28 cellular contexts compared by ENCODE assay signal in genomic region chr9:133045132-133045531, GRCh38. TPM values are rescaled to one million over a fixed set of nuclear protein-coding genes. Genes with fewer than 3 reads are reported as not detected.
DNase-seq lines count a peak whose midpoint lies in the region; ATAC-seq, FAIRE-seq and TF ChIP-seq lines count a peak whose summit lies in the region.
"Had no signal": no experiment of that assay in that cellular context is flagged by ENCODE, and none has a peak within 500 bp of the region (broad histone marks: within the 10 kb centered on the region; RNA-seq: fewer than 3 reads in every experiment).

No MANE protein-coding gene starts in this region.

- H3K27ac ChIP-seq in heart left ventricle (no peak overlapping the region), astrocyte (ENCODE audit: low read depth, low read length) (no peak overlapping the region), osteoblast (ENCODE audit: low read depth, low read length) (no peak overlapping the region), SK-N-SH (ENCODE audit: low read depth in 2 of 2, low read length in 1 of 2) (no peak overlapping the region)
- H3K27ac ChIP-seq: BLaER1 had no signal

- no peak overlapping the region for H2AFZ ChIP-seq in astrocyte (ENCODE audit: low read depth, low read length)
- H2AFZ ChIP-seq in osteoblast (ENCODE audit: low read length), result no peak overlapping the region
- no peak overlapping the region for H2AFZ ChIP-seq in SK-N-SH (ENCODE audit: low read depth)

- H3K9me3 ChIP-seq in heart left ventricle, result no peaks in the 10 kb centered on the region
- no peaks in the 10 kb centered on the region for H3K9me3 ChIP-seq in astrocyte (ENCODE audit: insufficient read depth, low read depth, low read length)
- H3K9me3 ChIP-seq in osteoblast (ENCODE audit: low read depth, low read length), result no peaks in the 10 kb centered on the region
- H3K9me3 ChIP-seq in SK-N-SH, result no peaks in the 10 kb centered on the region
- H3K9me3 ChIP-seq: BE2C, BLaER1 had no signal

- H3K36me3 ChIP-seq in heart left ventricle (peaks cover 2 to 89% (median 82%) of the 10 kb centered on the region in 9 donors), astrocyte (ENCODE audit: insufficient read depth, low read length) (peaks cover 17% of the 10 kb centered on the region), osteoblast (ENCODE audit: insufficient read depth, low read length) (peaks cover 55% of the 10 kb centered on the region), SK-N-SH (replicated peaks in 1 of 2; ENCODE audit: control insufficient read depth in 1 of 2, insufficient read depth in 2 of 2, low read length in 1 of 2) (peaks cover 26 to 57% of the 10 kb centered on the region in 2 experiments)

- H3K27me3 ChIP-seq in heart left ventricle (no peaks in the 10 kb centered on the region), astrocyte (ENCODE audit: insufficient read depth, low read length) (no peaks in the 10 kb centered on the region), osteoblast (ENCODE audit: insufficient read depth, low read length) (no peaks in the 10 kb centered on the region), SK-N-SH (ENCODE audit: insufficient read depth) (no peaks in the 10 kb centered on the region)
- H3K27me3 ChIP-seq: BE2C, BLaER1 had no signal

- H3K4me1 Mint-ChIP-seq in astrocyte (ENCODE audit: low read depth, unreplicated experiment), result peaks cover 6% of the 10 kb centered on the region
- H3K4me1 Mint-ChIP-seq: CD14-positive monocyte had no signal

- H4K20me1 ChIP-seq in astrocyte (ENCODE audit: insufficient read depth, low read length), result peaks cover 66% of the 10 kb centered on the region
- peaks cover 22% of the 10 kb centered on the region for H4K20me1 ChIP-seq in osteoblast (ENCODE audit: insufficient read depth, low read length)
- peaks cover 16% of the 10 kb centered on the region for H4K20me1 ChIP-seq in SK-N-SH (ENCODE audit: insufficient read depth)

- H3K79me2 ChIP-seq in astrocyte (ENCODE audit: insufficient read depth, low read length) (peaks cover 18% of the 10 kb centered on the region), osteoblast (ENCODE audit: insufficient read depth, low read length) (peaks cover 7% of the 10 kb centered on the region), SK-N-SH (ENCODE audit: insufficient read depth) (peaks cover 20% of the 10 kb centered on the region)

- TF ChIP-seq CTCF in heart left ventricle (IDR thresholded peaks at IDR 0.05) (no peak), astrocyte (IDR thresholded peaks at IDR 0.05; ENCODE audit: insufficient read depth, low read depth, low read length) (no peak), osteoblast (IDR thresholded peaks at IDR 0.05; ENCODE audit: extremely low read depth, low read depth, low read length) (no peak), SK-N-SH (IDR thresholded peaks at IDR 0.05) (no peak)

- H3K27me3 Mint-ChIP-seq in astrocyte (ENCODE audit: low read depth, unreplicated experiment), result no peaks in the 10 kb centered on the region
- H3K27me3 Mint-ChIP-seq: CD4-positive, alpha-beta memory T cell; CD4-positive, CD25-positive, alpha-beta regulatory T cell had no signal

- WGBS in heart left ventricle, 4 donors, result 91 to 93% (median 93%) methylated on average over 15 of the region's 15 CpGs
- 97% methylated on average over 15 of the region's 15 CpGs for WGBS in SK-N-SH (ENCODE audit: low lambda C conversion rate)

- H3K9ac ChIP-seq in astrocyte (ENCODE audit: low read length), result no peak overlapping the region
- H3K9ac ChIP-seq in SK-N-SH, result no peak overlapping the region
- H3K9ac ChIP-seq: BLaER1 had no signal

- ATAC-seq in left ventricle myocardium superior (no peak), heart left ventricle (no peak)
- ATAC-seq: GM12878 had no signal

- intact Hi-C loops in left ventricle myocardium superior (cut with micrococcal nuclease) (no loop called here), heart left ventricle (cut with DNase I) (loop anchor here in 4 of 10 donors (5.0 to 10.0 kb wide), 4 partner anchors 52 to 102 kb away; no protein-coding TSS in a partner anchor)

- H3K4me3 ChIP-seq in heart left ventricle (no peak overlapping the region), astrocyte (ENCODE audit: insufficient read depth, low read depth, low read length) (no peak overlapping the region), osteoblast (ENCODE audit: insufficient read depth, low read length) (no peak overlapping the region), SK-N-SH (ENCODE audit: low read depth in 2 of 2, low read length in 1 of 2) (no peak overlapping the region)
- H3K4me3 ChIP-seq: BLaER1, GM12878 had no signal

- CTCF ChIA-PET in SK-N-SH (lab: Yijun Ruan, JAX), result interaction anchor here (0.7 kb wide), 1 partner anchor 99 kb away, joined by 3 read pairs; no protein-coding TSS in a partner anchor

- H3K4me1 ChIP-seq in heart left ventricle (peaks cover 0 to 5% (median 0%) of the 10 kb centered on the region in 12 donors), astrocyte (ENCODE audit: insufficient read depth, low read length) (no peaks in the 10 kb centered on the region), osteoblast (ENCODE audit: insufficient read depth, low read length) (no peaks in the 10 kb centered on the region), SK-N-SH (ENCODE audit: control insufficient read depth in 1 of 2, insufficient read depth in 2 of 2, low read depth in 1 of 2, low read length in 1 of 2) (no peaks in the 10 kb centered on the region)
- H3K4me1 ChIP-seq: BE2C had no signal

- no peaks in the 10 kb centered on the region for H3F3A ChIP-seq in SK-N-SH (replicated peaks; ENCODE audit: insufficient read depth)

- H3K27ac Mint-ChIP-seq in astrocyte (ENCODE audit: unreplicated experiment), result peak overlapping the region; percentile 18

- no peak for FAIRE-seq in astrocyte (lab: Jason Lieb, UNC)
- FAIRE-seq: A204.1, GM12878, GM12892, GM18507 had no signal

- DNase-seq in left ventricle myocardium superior (peak; percentile 22), heart left ventricle (no peak), astrocyte (ENCODE audit: low read depth) (no peak), osteoblast (ENCODE audit: insufficient read length, low spot score, missing footprints) (peak; percentile 76), HuH-7.5 (ENCODE audit: low spot score) (no peak), SK-N-SH (no peak), NOMO-1 (lab: John Stamatoyannopoulos, UW; ENCODE audit: unreplicated experiment in 2 of 2) (no peak)
- DNase-seq: 8988T; ACHN; BE2C; C1 segment of cervical spinal cord; CD4-positive, alpha-beta memory T cell; CD4-positive, CD25-positive, alpha-beta regulatory T cell; COR-L47; DMS 273 treated with DMSO at 0.1 percent for 48 hours; DMS153; DMS53; DMS79; DND-41; EL; GDM1 had no signal

- no peaks in the 10 kb centered on the region for H3K9me3 Mint-ChIP-seq in astrocyte (ENCODE audit: unreplicated experiment)
- H3K9me3 Mint-ChIP-seq: CD14-positive monocyte; CD4-positive, alpha-beta memory T cell; CD4-positive, CD25-positive, alpha-beta regulatory T cell; CD8-positive, alpha-beta memory T cell had no signal

- peak overlapping the region; percentile 64 for H3K4me3 Mint-ChIP-seq in astrocyte (ENCODE audit: unreplicated experiment)
- H3K4me3 Mint-ChIP-seq: CD14-positive monocyte; CD4-positive, alpha-beta memory T cell; CD4-positive, CD25-positive, alpha-beta regulatory T cell had no signal

- no peak for TF ChIP-seq POLR2A in heart left ventricle (IDR thresholded peaks at IDR 0.05)

- TF ChIP-seq EP300 in SK-N-SH (IDR thresholded peaks at IDR 0.05; ENCODE audit: borderline replicate concordance in 1 of 2, low read depth in 1 of 2, low read length in 1 of 2), result no peak

- POLR2A ChIA-PET in SK-N-SH (lab: Yijun Ruan, JAX), result no interaction called here

- no peaks in the 10 kb centered on the region for H3K9me2 ChIP-seq in SK-N-SH

- TF ChIP-seq RAD21 in SK-N-SH (IDR thresholded peaks at IDR 0.05; ENCODE audit: low read length), result no peak

- peaks cover 15% of the 10 kb centered on the region for H3K36me3 Mint-ChIP-seq in astrocyte (ENCODE audit: low read depth, unreplicated experiment)

- H3K4me2 ChIP-seq in astrocyte (ENCODE audit: low read length) (no peak overlapping the region), osteoblast (ENCODE audit: insufficient read depth, low read length) (no peak overlapping the region), SK-N-SH (no peak overlapping the region)
- H3K4me2 ChIP-seq: BLaER1 had no signal

TF ChIP-seq in SK-N-SH, 30 proteins besides CTCF, POLR2A, EP300 and RAD21 (continues in another document):
- TF ChIP-seq TEAD4 (IDR thresholded peaks at IDR 0.05; ENCODE audit: borderline replicate concordance, insufficient read depth), result no peak
- no peak for TF ChIP-seq GABPA (IDR thresholded peaks at IDR 0.05; ENCODE audit: low read depth)
- TF ChIP-seq FOXM1 (IDR thresholded peaks at IDR 0.05; ENCODE audit: low read depth), result no peak
- no peak for TF ChIP-seq MAX (IDR thresholded peaks at IDR 0.05; ENCODE audit: low read depth)
- TF ChIP-seq MEF2A (IDR thresholded peaks at IDR 0.05; ENCODE audit: borderline replicate concordance, low read depth), result no peak
- TF ChIP-seq RFX5 (IDR thresholded peaks at IDR 0.05; ENCODE audit: low read length), result no peak
- TF ChIP-seq POLR2AphosphoS5 (IDR thresholded peaks at IDR 0.05; ENCODE audit: low read depth, low read length), result no peak

RNA-seq across cellular contexts. Expression of gene GTF3C5, which starts 14.3 kb away (rescaled TPM):
- 60.8 TPM for total RNA-seq in left ventricle myocardium superior
- total RNA-seq in heart left ventricle, result 10 to 100 TPM; 22.9 to 45.8 (median 34.5) TPM
- polyA plus RNA-seq in heart left ventricle, result 10 to 100 TPM; 46.7 to 51.7 TPM
- total RNA-seq in astrocyte, result 46.4 and 49.9 TPM in 2 replicates
- total RNA-seq in osteoblast, result 31.8 and 41.3 TPM in 2 replicates
- 57.3 and 59.1 TPM in 2 replicates for polyA plus RNA-seq in SK-N-SH (2012; rRNA removed)
- polyA plus RNA-seq in SK-N-SH (2012; cell fraction: cytosol; rRNA removed), result 29.6 and 37.0 TPM in 2 replicates
- polyA plus RNA-seq in SK-N-SH (2012; cell fraction: nucleus; rRNA removed), result 165 and 172 TPM in 2 replicates

RNA-seq across cellular contexts. Expression of gene CEL, which starts 16.6 kb away (rescaled TPM):
- total RNA-seq in left ventricle myocardium superior (7.2 TPM), heart left ventricle (1 to 10 TPM; 1.1 to 4.0 (median 2.8) TPM), astrocyte (2.3 and 3.4 TPM in 2 replicates), osteoblast (under 0.01 TPM in 1 of 2 replicates, not detected in the other)
- polyA plus RNA-seq in heart left ventricle (1 to 10 TPM in 1 of 2 donors, under 1 TPM in 1; 0.61 to 2.1 TPM), SK-N-SH (2012; rRNA removed) (0.75 and 0.87 TPM in 2 replicates)
- 0.24 and 0.35 TPM in 2 replicates for polyA plus RNA-seq in SK-N-SH (2012; cell fraction: cytosol; rRNA removed)
- polyA plus RNA-seq in SK-N-SH (2012; cell fraction: nucleus; rRNA removed), result 6.3 and 7.8 TPM in 2 replicates
- polyA plus RNA-seq: CD14-positive monocyte; CD4-positive, CD25-positive, alpha-beta regulatory T cell; CD8-positive, alpha-beta memory T cell had no signal

Comparison
In these comparisons a context has a peak if more than half of its experiments do, and no peak if none do; other contexts are left out.
1. DNase-seq: peak in left ventricle myocardium superior (single experiment) and osteoblast (single experiment); none in heart left ventricle (0 of 5), astrocyte (single experiment), HuH-7.5 (single experiment), SK-N-SH (single experiment) and NOMO-1 (0 of 2).